Comparison of ENCODE assay signal across 31 cellular contexts in the genomic region with DNA sequence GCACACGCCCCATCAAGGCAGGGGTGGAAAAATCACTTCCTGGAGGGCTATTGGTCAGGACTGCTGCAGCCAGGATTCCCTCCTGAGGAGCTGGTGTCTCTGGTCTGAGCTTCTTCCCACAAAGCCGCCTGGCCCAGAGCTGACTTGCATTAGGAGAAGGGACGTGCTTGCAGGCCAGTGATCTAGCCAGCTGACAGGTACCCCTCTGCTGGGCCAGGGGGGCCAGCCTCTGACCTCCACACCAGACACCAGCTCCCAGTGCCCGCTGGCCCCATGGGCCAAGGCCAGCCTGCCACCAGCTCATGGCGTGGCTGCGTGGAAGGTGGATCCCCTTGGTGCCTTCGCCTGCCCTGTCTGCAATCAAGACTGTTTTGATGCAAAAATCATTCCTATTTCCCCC.
"Had no signal": no experiment of that assay in that cellular context is flagged by ENCODE, and none has a peak within 500 bp of the region (broad histone marks: within the 10 kb centered on the region; RNA-seq: fewer than 3 reads in every experiment).

No MANE protein-coding gene starts in this region.

- H3K27ac ChIP-seq: ascending aorta, breast epithelium, cardiac muscle cell, colonic mucosa had no signal

- H3K9me3 Mint-ChIP-seq: activated CD4-positive, alpha-beta memory T cell treated with anti-CD3 and anti-CD28 coated beads, Interleukin-2, amount 10 ng/mL, durations not matched to agents 7 days and 5 days; activated CD4-positive, alpha-beta T cell treated with anti-CD3 and anti-CD28 coated beads, Interleukin-2, amount 10 ng/mL, durations not matched to agents 7 days and 5 days; activated naive CD4-positive, alpha-beta T cell treated with anti-CD3 and anti-CD28 coated beads, Interleukin-2, amount 10 ng/mL, durations not matched to agents 7 days and 5 days; activated naive CD4-positive, alpha-beta T cell treated with anti-CD3 and anti-CD28 coated beads, Interleukin-2, amount 50 U/mL, for 72 hours; activated naive CD8-positive, alpha-beta T cell treated with anti-CD3 and anti-CD28 coated beads, Interleukin-2, amount 10 ng/mL, durations not matched to agents 7 days and 5 days; activated T-cell treated with anti-CD3 and anti-CD28 coated beads, Interleukin-2, amount 50 U/mL, for 24 hours; activated T-cell treated with anti-CD3 and anti-CD28 coated beads, Interleukin-2, amount 50 U/mL, for 72 hours; brain; T-helper 2 cell treated with Interferon-gamma antibody and Interleukin-4, amounts not matched to agents 5 μg/mL and 100 μg/mL, for 36 hours had no signal

- H3K4me1 ChIP-seq: ascending aorta, breast epithelium, colonic mucosa had no signal

- H3K27me3 Mint-ChIP-seq: activated CD4-positive, alpha-beta T cell treated with anti-CD3 and anti-CD28 coated beads, Interleukin-2, amount 10 ng/mL, durations not matched to agents 7 days and 5 days; activated T-cell treated with anti-CD3 and anti-CD28 coated beads, Interleukin-2, amount 50 U/mL, for 24 hours had no signal

- H3K36me3 Mint-ChIP-seq: activated naive CD4-positive, alpha-beta T cell treated with anti-CD3 and anti-CD28 coated beads, Interleukin-2, amount 10 ng/mL, durations not matched to agents 7 days and 5 days; activated naive CD4-positive, alpha-beta T cell treated with anti-CD3 and anti-CD28 coated beads, Interleukin-2, amount 50 U/mL, for 72 hours; activated naive CD8-positive, alpha-beta T cell treated with anti-CD3 and anti-CD28 coated beads, Interleukin-2, amount 10 ng/mL, durations not matched to agents 7 days and 5 days; brain had no signal

- ATAC-seq: activated naive CD4-positive, alpha-beta T cell treated with anti-CD3 and anti-CD28 coated beads, Interleukin-2, amount 50 U/mL, for 72 hours; activated T-cell treated with anti-CD3 and anti-CD28 coated beads, Interleukin-2, amount 50 U/mL, for 72 hours; esophagus mucosa; T-helper 17 cell had no signal

- H3K4me3 Mint-ChIP-seq: activated CD4-positive, alpha-beta memory T cell treated with anti-CD3 and anti-CD28 coated beads, Interleukin-2, amount 10 ng/mL, durations not matched to agents 7 days and 5 days; activated CD4-positive, alpha-beta T cell treated with anti-CD3 and anti-CD28 coated beads, Interleukin-2, amount 10 ng/mL, durations not matched to agents 7 days and 5 days; activated naive CD4-positive, alpha-beta T cell treated with anti-CD3 and anti-CD28 coated beads, Interleukin-2, amount 10 ng/mL, durations not matched to agents 7 days and 5 days; activated naive CD8-positive, alpha-beta T cell treated with anti-CD3 and anti-CD28 coated beads, Interleukin-2, amount 10 ng/mL, durations not matched to agents 7 days and 5 days; activated T-cell treated with anti-CD3 and anti-CD28 coated beads, Interleukin-2, amount 50 U/mL, for 24 hours; activated T-cell treated with anti-CD3 and anti-CD28 coated beads, Interleukin-2, amount 50 U/mL, for 72 hours; brain; T-helper 17 cell; T-helper 2 cell treated with Interferon-gamma antibody and Interleukin-4, amounts not matched to agents 5 μg/mL and 100 μg/mL, for 36 hours had no signal

- H3K27me3 ChIP-seq: ascending aorta, breast epithelium, colonic mucosa had no signal

- H3K4me3 ChIP-seq: ascending aorta, breast epithelium, cardiac muscle cell, colonic mucosa had no signal

- H3K27ac Mint-ChIP-seq: activated CD4-positive, alpha-beta memory T cell treated with anti-CD3 and anti-CD28 coated beads, Interleukin-2, amount 10 ng/mL, durations not matched to agents 7 days and 5 days; activated CD4-positive, alpha-beta T cell treated with anti-CD3 and anti-CD28 coated beads, Interleukin-2, amount 10 ng/mL, durations not matched to agents 7 days and 5 days; activated naive CD4-positive, alpha-beta T cell treated with anti-CD3 and anti-CD28 coated beads, Interleukin-2, amount 10 ng/mL, durations not matched to agents 7 days and 5 days; activated naive CD8-positive, alpha-beta T cell treated with anti-CD3 and anti-CD28 coated beads, Interleukin-2, amount 10 ng/mL, durations not matched to agents 7 days and 5 days; activated T-cell treated with anti-CD3 and anti-CD28 coated beads, Interleukin-2, amount 50 U/mL, for 24 hours; activated T-cell treated with anti-CD3 and anti-CD28 coated beads, Interleukin-2, amount 50 U/mL, for 72 hours; brain; T-helper 17 cell; T-helper 2 cell treated with Interferon-gamma antibody and Interleukin-4, amounts not matched to agents 5 μg/mL and 100 μg/mL, for 36 hours had no signal

- DNase-seq: activated CD4-positive, alpha-beta memory T cell treated with anti-CD3 and anti-CD28 coated beads, Interleukin-2, amount 10 ng/mL, durations not matched to agents 7 days and 5 days; activated CD4-positive, alpha-beta T cell treated with anti-CD3 and anti-CD28 coated beads for 4 hours; activated CD4-positive, alpha-beta T cell treated with anti-CD3 and anti-CD28 coated beads, Interleukin-2, amount 10 ng/mL, durations not matched to agents 7 days and 5 days; activated CD4-positive, alpha-beta T cell treated with anti-CD3 and anti-CD28 coated beads, Interleukin-2, amount 50 U/mL, for 4 hours; activated CD4-positive, CD25-positive, alpha-beta regulatory T cell; activated CD4-positive, CD25-positive, alpha-beta regulatory T cell treated with anti-CD3 and anti-CD28 coated beads, Interleukin-2, amount 50 U/mL, for 72 hours; activated CD8-positive, alpha-beta memory T cell treated with anti-CD3 and anti-CD28 coated beads, Interleukin-2, amount 50 U/mL, for 48 hours; activated gamma-delta T cell; activated naive CD4-positive, alpha-beta T cell; activated naive CD4-positive, alpha-beta T cell treated with anti-CD3 and anti-CD28 coated beads, Interleukin-2, amount 10 ng/mL, durations not matched to agents 7 days and 5 days; activated naive CD8-positive, alpha-beta T cell treated with anti-CD3 and anti-CD28 coated beads, Interleukin-2, amount 10 ng/mL, durations not matched to agents 7 days and 5 days; activated T-cell treated with anti-CD3 and anti-CD28 coated beads for 4 hours; activated T-cell treated with anti-CD3 and anti-CD28 coated beads, Interleukin-2, amount 50 U/mL, for 24 hours; activated T-cell treated with anti-CD3 and anti-CD28 coated beads, Interleukin-2, amount 50 U/mL, for 72 hours; central memory CD4-positive, alpha-beta T cell; cerebellar nuclear complex; colonic mucosa; effector CD8-positive, alpha-beta T cell; foreskin fibroblast; head of caudate nucleus; T-helper 1 cell; T-helper 17 cell; T1000 had no signal

- H3K36me3 ChIP-seq: ascending aorta, breast epithelium, cardiac muscle cell, colonic mucosa had no signal

- H3K9me3 ChIP-seq: ascending aorta, breast epithelium, colonic mucosa had no signal

- FAIRE-seq: frontal cortex had no signal
